1 cellular context compared by ENCODE assay signal in the genomic region with DNA sequence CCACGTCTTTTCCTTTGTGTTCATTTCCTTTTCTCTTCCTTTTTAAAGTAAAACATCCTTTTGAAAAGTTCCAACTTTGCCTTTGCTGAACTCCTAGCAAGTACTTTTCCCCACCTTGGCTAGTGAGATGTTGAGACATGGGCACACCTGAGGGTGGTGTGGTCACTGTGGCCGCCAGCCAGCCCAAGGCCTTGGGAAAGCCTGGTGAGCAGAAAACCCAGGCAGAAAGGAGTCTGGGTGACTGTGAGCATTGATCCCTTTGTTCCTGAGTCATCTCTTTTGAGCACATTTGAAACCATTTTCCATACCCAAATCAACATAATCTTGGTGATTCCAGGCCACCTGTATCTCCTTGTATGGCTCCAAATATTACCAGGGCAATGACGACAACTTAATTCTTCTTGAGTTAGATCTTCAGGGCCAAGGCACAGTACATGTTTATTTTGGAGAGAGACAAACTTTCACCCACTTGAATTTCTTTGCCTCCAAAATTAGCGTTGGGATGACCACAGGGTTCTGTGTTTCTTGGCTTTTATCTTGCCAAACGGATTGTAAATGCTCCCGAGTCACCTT.
TF ChIP-seq lines count a peak whose summit lies in the region.

No MANE protein-coding gene starts in this region.

TF ChIP-seq in GM23338, 12 proteins besides CTCF, POLR2A, EP300 and RAD21 (continued from another document):
- TF ChIP-seq, protein P1, sequence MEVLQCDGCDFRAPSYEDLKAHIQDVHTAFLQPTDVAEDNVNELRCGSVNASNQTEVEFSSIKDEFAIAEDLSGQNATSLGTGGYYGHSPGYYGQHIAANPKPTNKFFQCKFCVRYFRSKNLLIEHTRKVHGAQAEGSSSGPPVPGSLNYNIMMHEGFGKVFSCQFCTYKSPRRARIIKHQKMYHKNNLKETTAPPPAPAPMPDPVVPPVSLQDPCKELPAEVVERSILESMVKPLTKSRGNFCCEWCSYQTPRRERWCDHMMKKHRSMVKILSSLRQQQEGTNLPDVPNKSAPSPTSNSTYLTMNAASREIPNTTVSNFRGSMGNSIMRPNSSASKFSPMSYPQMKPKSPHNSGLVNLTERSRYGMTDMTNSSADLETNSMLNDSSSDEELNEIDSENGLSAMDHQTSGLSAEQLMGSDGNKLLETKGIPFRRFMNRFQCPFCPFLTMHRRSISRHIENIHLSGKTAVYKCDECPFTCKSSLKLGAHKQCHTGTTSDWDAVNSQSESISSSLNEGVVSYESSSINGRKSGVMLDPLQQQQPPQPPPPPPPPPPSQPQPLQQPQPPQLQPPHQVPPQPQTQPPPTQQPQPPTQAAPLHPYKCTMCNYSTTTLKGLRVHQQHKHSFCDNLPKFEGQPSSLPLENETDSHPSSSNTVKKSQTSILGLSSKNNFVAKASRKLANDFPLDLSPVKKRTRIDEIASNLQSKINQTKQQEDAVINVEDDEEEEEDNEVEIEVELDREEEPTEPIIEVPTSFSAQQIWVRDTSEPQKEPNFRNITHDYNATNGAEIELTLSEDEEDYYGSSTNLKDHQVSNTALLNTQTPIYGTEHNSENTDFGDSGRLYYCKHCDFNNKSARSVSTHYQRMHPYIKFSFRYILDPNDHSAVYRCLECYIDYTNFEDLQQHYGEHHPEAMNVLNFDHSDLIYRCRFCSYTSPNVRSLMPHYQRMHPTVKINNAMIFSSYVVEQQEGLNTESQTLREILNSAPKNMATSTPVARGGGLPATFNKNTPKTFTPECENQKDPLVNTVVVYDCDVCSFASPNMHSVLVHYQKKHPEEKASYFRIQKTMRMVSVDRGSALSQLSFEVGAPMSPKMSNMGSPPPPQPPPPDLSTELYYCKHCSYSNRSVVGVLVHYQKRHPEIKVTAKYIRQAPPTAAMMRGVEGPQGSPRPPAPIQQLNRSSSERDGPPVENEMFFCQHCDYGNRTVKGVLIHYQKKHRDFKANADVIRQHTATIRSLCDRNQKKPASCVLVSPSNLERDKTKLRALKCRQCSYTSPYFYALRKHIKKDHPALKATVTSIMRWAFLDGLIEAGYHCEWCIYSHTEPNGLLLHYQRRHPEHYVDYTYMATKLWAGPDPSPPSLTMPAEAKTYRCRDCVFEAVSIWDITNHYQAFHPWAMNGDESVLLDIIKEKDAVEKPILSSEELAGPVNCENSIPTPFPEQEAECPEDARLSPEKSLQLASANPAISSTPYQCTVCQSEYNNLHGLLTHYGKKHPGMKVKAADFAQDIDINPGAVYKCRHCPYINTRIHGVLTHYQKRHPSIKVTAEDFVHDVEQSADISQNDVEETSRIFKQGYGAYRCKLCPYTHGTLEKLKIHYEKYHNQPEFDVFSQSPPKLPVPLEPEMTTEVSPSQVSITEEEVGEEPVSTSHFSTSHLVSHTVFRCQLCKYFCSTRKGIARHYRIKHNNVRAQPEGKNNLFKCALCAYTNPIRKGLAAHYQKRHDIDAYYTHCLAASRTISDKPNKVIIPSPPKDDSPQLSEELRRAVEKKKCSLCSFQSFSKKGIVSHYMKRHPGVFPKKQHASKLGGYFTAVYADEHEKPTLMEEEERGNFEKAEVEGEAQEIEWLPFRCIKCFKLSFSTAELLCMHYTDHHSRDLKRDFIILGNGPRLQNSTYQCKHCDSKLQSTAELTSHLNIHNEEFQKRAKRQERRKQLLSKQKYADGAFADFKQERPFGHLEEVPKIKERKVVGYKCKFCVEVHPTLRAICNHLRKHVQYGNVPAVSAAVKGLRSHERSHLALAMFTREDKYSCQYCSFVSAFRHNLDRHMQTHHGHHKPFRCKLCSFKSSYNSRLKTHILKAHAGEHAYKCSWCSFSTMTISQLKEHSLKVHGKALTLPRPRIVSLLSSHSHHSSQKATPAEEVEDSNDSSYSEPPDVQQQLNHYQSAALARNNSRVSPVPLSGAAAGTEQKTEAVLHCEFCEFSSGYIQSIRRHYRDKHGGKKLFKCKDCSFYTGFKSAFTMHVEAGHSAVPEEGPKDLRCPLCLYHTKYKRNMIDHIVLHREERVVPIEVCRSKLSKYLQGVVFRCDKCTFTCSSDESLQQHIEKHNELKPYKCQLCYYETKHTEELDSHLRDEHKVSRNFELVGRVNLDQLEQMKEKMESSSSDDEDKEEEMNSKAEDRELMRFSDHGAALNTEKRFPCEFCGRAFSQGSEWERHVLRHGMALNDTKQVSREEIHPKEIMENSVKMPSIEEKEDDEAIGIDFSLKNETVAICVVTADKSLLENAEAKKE (CRISPR knock-in tag; IDR thresholded peaks at IDR 0.05), result no peak
- TF ChIP-seq EZH2phosphoT487 (IDR thresholded peaks at IDR 0.05; ENCODE audit: unreplicated experiment) (no peak), STAT1 (IDR thresholded peaks at IDR 0.05; ENCODE audit: unreplicated experiment) (no peak), ZNF331 (CRISPR knock-in tag; IDR thresholded peaks at IDR 0.05; ENCODE audit: low read depth) (no peak), EZH2 (IDR thresholded peaks at IDR 0.05; ENCODE audit: low read depth, unreplicated experiment) (no peak), NANOG (IDR thresholded peaks at IDR 0.05; ENCODE audit: borderline replicate concordance) (no peak)
